Comparison of ENCODE assay signal across 17 cellular contexts in genomic region chr11:44763111-44763820, GRCh38. TPM values are rescaled to one million over a fixed set of nuclear protein-coding genes. Genes with fewer than 3 reads are reported as not detected.
DNase-seq lines count a peak whose midpoint lies in the region; ATAC-seq and TF ChIP-seq lines count a peak whose summit lies in the region.
"Had no signal": no experiment of that assay in that cellular context is flagged by ENCODE, and none has a peak within 500 bp of the region (broad histone marks: within the 10 kb centered on the region; RNA-seq: fewer than 3 reads in every experiment).

No MANE protein-coding gene starts in this region.

- intact Hi-C loops in CD14-positive monocyte (cut with micrococcal nuclease), result no loop called here

- peaks cover 10% of the 10 kb centered on the region for H3K4me1 Mint-ChIP-seq in activated T-cell treated with anti-CD3 and anti-CD28 coated beads, Interleukin-2, amount 50 U/mL, for 24 hours (ENCODE audit: low read depth)
- H3K4me1 Mint-ChIP-seq in brain (peaks cover 89% of the 10 kb centered on the region), CD14-positive monocyte (no peaks in the 10 kb centered on the region)
- H3K4me1 Mint-ChIP-seq in stimulated activated effector memory CD8-positive, alpha-beta T cell treated with anti-CD3 and anti-CD28 coated beads, Interleukin-12 subunit alpha, Interleukin-12 subunit beta, amount 100 ng/mL, for 72 hours, result peaks cover 14% of the 10 kb centered on the region

- peaks cover 3% of the 10 kb centered on the region for H3K9me3 Mint-ChIP-seq in activated T-cell treated with anti-CD3 and anti-CD28 coated beads, Interleukin-2, amount 50 U/mL, for 24 hours
- peaks cover 8 to 27% (median 25%) of the 10 kb centered on the region in 5 experiments for H3K9me3 Mint-ChIP-seq in brain
- H3K9me3 Mint-ChIP-seq in stimulated activated effector memory CD8-positive, alpha-beta T cell treated with anti-CD3 and anti-CD28 coated beads, Interleukin-12 subunit alpha, Interleukin-12 subunit beta, amount 100 ng/mL, for 72 hours, result no peaks in the 10 kb centered on the region
- H3K9me3 Mint-ChIP-seq in CD14-positive monocyte, result peaks cover 0 to 8% (median 4%) of the 10 kb centered on the region in 7 donors
- H3K9me3 Mint-ChIP-seq: neural crest cell had no signal

- no peak overlapping the region for H3K4me3 Mint-ChIP-seq in activated T-cell treated with anti-CD3 and anti-CD28 coated beads, Interleukin-2, amount 50 U/mL, for 24 hours
- H3K4me3 Mint-ChIP-seq in brain, result peak overlapping the region in 3 of 5 experiments; percentile 35 to 57 (median 43)
- no peak overlapping the region for H3K4me3 Mint-ChIP-seq in stimulated activated effector memory CD8-positive, alpha-beta T cell treated with anti-CD3 and anti-CD28 coated beads, Interleukin-12 subunit alpha, Interleukin-12 subunit beta, amount 100 ng/mL, for 72 hours
- no peak overlapping the region for H3K4me3 Mint-ChIP-seq in CD14-positive monocyte
- H3K4me3 Mint-ChIP-seq: neural crest cell; T-helper 1 cell treated with Interleukin-12 subunit alpha and Interleukin-12 subunit beta and Interleukin-4 antibody, amounts not matched to agents 30 μg/mL and 1 μg/mL, for 36 hours had no signal

- TF ChIP-seq CTCF in brain (conservative IDR thresholded peaks at IDR 0.05), result no peak
- no peak for TF ChIP-seq CTCF in CD14-positive monocyte (IDR thresholded peaks at IDR 0.05)

- peaks cover 33% of the 10 kb centered on the region for H3K36me3 Mint-ChIP-seq in activated T-cell treated with anti-CD3 and anti-CD28 coated beads, Interleukin-2, amount 50 U/mL, for 24 hours (ENCODE audit: low read depth)
- H3K36me3 Mint-ChIP-seq in brain (peaks cover 52% of the 10 kb centered on the region), CD14-positive monocyte (no peaks in the 10 kb centered on the region)
- no peaks in the 10 kb centered on the region for H3K36me3 Mint-ChIP-seq in stimulated activated effector memory CD8-positive, alpha-beta T cell treated with anti-CD3 and anti-CD28 coated beads, Interleukin-12 subunit alpha, Interleukin-12 subunit beta, amount 100 ng/mL, for 72 hours

- no peak for ATAC-seq in stimulated activated effector memory CD8-positive, alpha-beta T cell treated with anti-CD3 and anti-CD28 coated beads, Interleukin-12 subunit alpha, Interleukin-12 subunit beta, amount 100 ng/mL, for 72 hours
- no peak for ATAC-seq in HG03460 (IDR thresholded peaks at IDR 0.05; ENCODE audit: unreplicated experiment)
- ATAC-seq: left colon had no signal

- H3K27me3 Mint-ChIP-seq in activated T-cell treated with anti-CD3 and anti-CD28 coated beads, Interleukin-2, amount 50 U/mL, for 24 hours, result no peaks in the 10 kb centered on the region
- no peaks in the 10 kb centered on the region for H3K27me3 Mint-ChIP-seq in brain
- H3K27me3 Mint-ChIP-seq in CD14-positive monocyte (ENCODE audit: low read depth in 3 of 3), result peaks cover 0 to 7% (median 1%) of the 10 kb centered on the region in 3 donors

- peak overlapping the region; percentile 36 for H3K27ac Mint-ChIP-seq in activated T-cell treated with anti-CD3 and anti-CD28 coated beads, Interleukin-2, amount 50 U/mL, for 24 hours
- peak overlapping the region; percentile 26 to 99 (median 85) for H3K27ac Mint-ChIP-seq in brain
- peak overlapping the region; percentile 18 for H3K27ac Mint-ChIP-seq in stimulated activated effector memory CD8-positive, alpha-beta T cell treated with anti-CD3 and anti-CD28 coated beads, Interleukin-12 subunit alpha, Interleukin-12 subunit beta, amount 100 ng/mL, for 72 hours
- no peak overlapping the region for H3K27ac Mint-ChIP-seq in CD14-positive monocyte
- H3K27ac Mint-ChIP-seq: T-helper 1 cell treated with Interleukin-12 subunit alpha and Interleukin-12 subunit beta and Interleukin-4 antibody, amounts not matched to agents 30 μg/mL and 1 μg/mL, for 36 hours had no signal

- no peak for DNase-seq in activated T-cell treated with anti-CD3 and anti-CD28 coated beads, Interleukin-2, amount 50 U/mL, for 24 hours
- no peak for DNase-seq in activated T-cell treated with anti-CD3 and anti-CD28 coated beads, Interleukin-2, amount 50 U/mL, for 48 hours
- peak; percentile 44 for DNase-seq in islet precursor cell
- DNase-seq in stimulated activated effector memory CD8-positive, alpha-beta T cell treated with anti-CD3 and anti-CD28 coated beads, Interleukin-12 subunit alpha, Interleukin-12 subunit beta, amount 100 ng/mL, for 72 hours (ENCODE audit: low spot score in 2 of 2), result no peak
- DNase-seq in CD14-positive monocyte (ENCODE audit: low spot score), result no peak
- no peak for DNase-seq in occipital lobe (lab: John Stamatoyannopoulos, UW)
- DNase-seq: activated CD4-positive, alpha-beta T cell treated with anti-CD3 and anti-CD28 coated beads for 4 hours; amygdala; effector CD8-positive, alpha-beta T cell; left colon; NCI-H187; NCI-H69 had no signal

RNA-seq across cellular contexts. Expression of gene TSPAN18, which starts 36.5 kb away (rescaled TPM):
- polyA plus RNA-seq in brain (ENCODE audit: insufficient read depth, low read depth, low replicate concordance), result 3.3 TPM
- polyA plus RNA-seq in CD14-positive monocyte, result not detected
- total RNA-seq in occipital lobe, result 19.7 TPM
- total RNA-seq: LHCN-M2 had no signal

Comparison
In these comparisons a context has a peak if more than half of its experiments do, and no peak if none do; other contexts are left out.
1. H3K27ac Mint-ChIP-seq: peak in activated T-cell treated with anti-CD3 and anti-CD28 coated beads, Interleukin-2, amount 50 U/mL, for 24 hours (single experiment), brain (5 of 5) and stimulated activated effector memory CD8-positive, alpha-beta T cell treated with anti-CD3 and anti-CD28 coated beads, Interleukin-12 subunit alpha, Interleukin-12 subunit beta, amount 100 ng/mL, for 72 hours (single experiment); none in CD14-positive monocyte (0 of 7).
2. H3K4me3 Mint-ChIP-seq: peak in brain (3 of 5); none in activated T-cell treated with anti-CD3 and anti-CD28 coated beads, Interleukin-2, amount 50 U/mL, for 24 hours (single experiment), stimulated activated effector memory CD8-positive, alpha-beta T cell treated with anti-CD3 and anti-CD28 coated beads, Interleukin-12 subunit alpha, Interleukin-12 subunit beta, amount 100 ng/mL, for 72 hours (single experiment) and CD14-positive monocyte (0 of 2).